Comparison of ENCODE assay signal across 7 cellular contexts in the genomic region with DNA sequence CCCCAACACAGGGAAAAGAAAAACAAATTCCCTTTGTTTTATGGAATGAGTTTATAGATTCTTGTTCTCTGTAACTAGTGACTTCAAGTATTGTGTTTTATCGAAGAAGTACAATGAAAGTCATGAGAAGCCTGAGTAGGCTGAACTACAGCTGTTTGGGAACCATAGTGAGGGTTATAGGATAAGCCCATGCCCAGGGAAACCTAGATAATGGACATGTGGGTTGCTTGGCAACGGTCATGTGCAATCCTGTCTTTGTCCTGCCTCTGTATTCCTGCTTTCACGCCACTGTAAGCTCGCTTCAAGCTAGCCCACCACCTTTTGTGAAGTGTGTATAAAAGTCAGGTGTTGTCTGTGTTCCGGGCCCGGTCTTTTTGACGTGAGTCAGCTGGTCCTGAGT.
DNase-seq lines count a peak whose midpoint lies in the region; ATAC-seq, FAIRE-seq and TF ChIP-seq lines count a peak whose summit lies in the region.
"Not testable (repeated sequence)": the region's sequence is repeated elsewhere in the genome, so short reads cannot be mapped to it uniquely, and the experiment has no call there.

No MANE protein-coding gene starts in this region.

- in situ Hi-C loops in GM23248 (cut with MboI); gastrocnemius medialis (cut with MboI; ENCODE audit: low sequenced_read_pairs in 4 of 4): not testable (repeated sequence)

- not testable (repeated sequence) for H4K8ac ChIP-seq in H1 (ENCODE audit: extremely low read depth, insufficient read depth, low read length)

- H3K4me2 ChIP-seq in GM23248 (ENCODE audit: unreplicated experiment) (peak overlapping the region; percentile 69), PC-3 (ENCODE audit: low read length) (peak overlapping the region; percentile 73)
- H3K4me2 ChIP-seq in H1 (ENCODE audit: insufficient read depth in 1 of 2, low read depth in 2 of 2, low read length in 2 of 2), result not testable (repeated sequence)

- peak overlapping the region; percentile 15; the same call in 1 of the 2 replicates for H3K18ac ChIP-seq in H1 (ENCODE audit: extremely low read depth, low read length)

- not testable (repeated sequence) for H2BK120ac ChIP-seq in H1 (replicated peaks; ENCODE audit: low read depth, low read length)

- CTCF ChIA-PET in PC-3 (lab: Charles Lee), result not testable (repeated sequence)
- CTCF ChIA-PET in H1 (lab: Charles Lee; ENCODE audit: partially characterized antibody), result interaction anchor here (1.6 kb wide), 1 partner anchor 9 kb away, joined by 6 read pairs; no protein-coding TSS in a partner anchor

- H3K27me3 ChIP-seq in GM23248 (replicated peaks; ENCODE audit: insufficient read depth); PC-3 (ENCODE audit: low read length); adrenal gland; H1 (replicated peaks in 1 of 4; ENCODE audit: control insufficient read depth in 3 of 4, extremely low read depth in 1 of 4, insufficient read depth in 3 of 4, low read length in 3 of 4); iPS DF 6.9 (ENCODE audit: control insufficient read depth, insufficient read depth, low read length); gastrocnemius medialis: not testable (repeated sequence)

- not testable (repeated sequence) for H3K23me2 ChIP-seq in H1 (ENCODE audit: low read depth, low read length)

- not testable (repeated sequence) for H3K23ac ChIP-seq in H1 (ENCODE audit: insufficient read length)

- TF ChIP-seq POLR2A in adrenal gland (IDR thresholded peaks at IDR 0.05); H1 (IDR thresholded peaks at IDR 0.05; ENCODE audit: control extremely low read depth in 1 of 2, low read depth in 2 of 2, low read length in 2 of 2); gastrocnemius medialis (IDR thresholded peaks at IDR 0.05): not testable (repeated sequence)

- not testable (repeated sequence) for H2AFZ ChIP-seq in GM23248; H1 (ENCODE audit: low read length)
- H2AFZ ChIP-seq in PC-3 (ENCODE audit: low read length), result peak overlapping the region; percentile 69; the same call in 1 of the 2 replicates

- H3K79me2 ChIP-seq in GM23248 (ENCODE audit: insufficient read depth); PC-3 (ENCODE audit: low read length); H1 (ENCODE audit: control insufficient read depth in 1 of 2, insufficient read depth in 2 of 2, low read length in 2 of 2): not testable (repeated sequence)

- H3K36me3 ChIP-seq in GM23248 (ENCODE audit: low read depth); PC-3 (ENCODE audit: low read depth, low read length); adrenal gland (replicated peaks in 1 of 2); H1 (ENCODE audit: control insufficient read depth in 2 of 4, insufficient read depth in 4 of 4, low read length in 3 of 4); iPS DF 6.9 (ENCODE audit: control insufficient read depth, insufficient read depth, low read length); gastrocnemius medialis: not testable (repeated sequence)

- TF ChIP-seq EP300 in H1 (IDR thresholded peaks at IDR 0.05; ENCODE audit: borderline replicate concordance in 1 of 2, low read depth in 2 of 2, low read length in 2 of 2), result not testable (repeated sequence)

- not testable (repeated sequence) for H3K4me1 ChIP-seq in GM23248 (ENCODE audit: insufficient read depth); PC-3 (ENCODE audit: insufficient read depth, low read length); adrenal gland (replicated peaks in 1 of 2); H1 (replicated peaks in 1 of 4; ENCODE audit: control insufficient read depth in 3 of 4, insufficient read depth in 4 of 4, low read length in 3 of 4); iPS DF 6.9 (ENCODE audit: control insufficient read depth, insufficient read depth, low read length); gastrocnemius medialis

- intact Hi-C loops in PC-3 (cut with micrococcal nuclease); adrenal gland (cut with DNase I); gastrocnemius medialis (cut with DNase I; ENCODE audit: low total_unique reads): not testable (repeated sequence)

- H4K5ac ChIP-seq in H1 (ENCODE audit: insufficient read length, low read depth, low read length), result not testable (repeated sequence)

- WGBS in GM23248 (ENCODE audit: low coverage in 1 of 2, low lambda C conversion rate in 2 of 2, missing lambda C conversion rate in 2 of 2), 2 experiments, result 8 to 14% methylated on average over 4 to 5 of the region's 7 CpGs
- 8 to 26% (median 15%) methylated on average over 2 to 7 of the region's 7 CpGs for WGBS in adrenal gland, 4 donors
- WGBS in H1 (ENCODE audit: extremely low coverage in 1 of 2, insufficient coverage in 1 of 2, insufficient read length in 1 of 2, insufficient replicate concordance in 2 of 2, low coverage in 1 of 2, low lambda C conversion rate in 2 of 2, missing lambda C conversion rate in 1 of 2), 2 experiments, result 16% methylated on average over 7 of the region's 7 CpGs; no CpG with 5 or more reads in 1 of the 2 experiments
- no CpG with 5 or more reads among the region's 7 CpGs for WGBS in iPS DF 6.9 (ENCODE audit: insufficient coverage, insufficient read length)

- H3K79me1 ChIP-seq in H1 (ENCODE audit: low read depth, low read length), result not testable (repeated sequence)

- not testable (repeated sequence) for H2BK20ac ChIP-seq in H1 (ENCODE audit: low read length)

- H3F3A ChIP-seq in GM23248 (ENCODE audit: insufficient read depth); PC-3 (ENCODE audit: low read length, unreplicated experiment): not testable (repeated sequence)

- FAIRE-seq in H1 (lab: Jason Lieb, UNC), result not testable (repeated sequence)

- TF ChIP-seq CTCF in PC-3 (conservative IDR thresholded peaks at IDR 0.05; ENCODE audit: low read depth, low read length); adrenal gland (IDR thresholded peaks at IDR 0.05); H1 (IDR thresholded peaks at IDR 0.05; ENCODE audit: control extremely low read depth in 1 of 3, insufficient read depth in 1 of 3, low read depth in 1 of 3, low read length in 3 of 3); gastrocnemius medialis (IDR thresholded peaks at IDR 0.05 in 4 of 5, conservative IDR thresholded peaks at IDR 0.05 in 1 of 5): not testable (repeated sequence)

- not testable (repeated sequence) for H3K9me3 ChIP-seq in GM23248 (ENCODE audit: low read depth); PC-3 (ENCODE audit: low read length); adrenal gland (replicated peaks in 1 of 3); H1 (ENCODE audit: insufficient read depth in 2 of 2, low read depth in 1 of 2, low read length in 1 of 2); iPS DF 6.9 (ENCODE audit: control insufficient read depth, insufficient read depth, low read length); gastrocnemius medialis

- not testable (repeated sequence) for H3K4me3 ChIP-seq in GM23248
- H3K4me3 ChIP-seq in PC-3 (ENCODE audit: low read length) (peak overlapping the region; percentile 54), adrenal gland (peak overlapping the region in 1 of 4 donors; percentile 18), H1 (ENCODE audit: extremely low read depth in 1 of 4, insufficient read depth in 2 of 4, low read depth in 3 of 4, low read length in 4 of 4) (peak overlapping the region in 2 of 4 experiments; percentile 41 to 47; a peak in 4 of 8 replicates), iPS DF 6.9 (ENCODE audit: low read length) (peak overlapping the region; percentile 26; the same call in 1 of the 2 replicates), gastrocnemius medialis (peak overlapping the region; percentile 31 to 49 (median 39))

- not testable (repeated sequence) for H3K9ac ChIP-seq in GM23248; PC-3 (ENCODE audit: low read length)
- peak overlapping the region in 2 of 4 experiments; percentile 45 to 85; a peak in 3 of 7 replicates for H3K9ac ChIP-seq in H1 (replicated peaks in 1 of 4; ENCODE audit: extremely low read depth in 1 of 4, low read depth in 3 of 4, low read length in 3 of 4)

- not testable (repeated sequence) for H3K9me2 ChIP-seq in GM23248 (ENCODE audit: insufficient read depth); PC-3 (replicated peaks; ENCODE audit: low read length)

- not testable (repeated sequence) for H3K14ac ChIP-seq in H1 (ENCODE audit: insufficient read length)

- not testable (repeated sequence) for H2BK5ac ChIP-seq in H1 (ENCODE audit: low read depth, low read length)

- not testable (repeated sequence) for H2AK5ac ChIP-seq in H1 (ENCODE audit: low read depth, low read length)

- not testable (repeated sequence) for H2BK15ac ChIP-seq in H1 (ENCODE audit: low read length)

- H3K56ac ChIP-seq in H1 (replicated peaks; ENCODE audit: insufficient read length, low read depth, low read length), result not testable (repeated sequence)

- not testable (repeated sequence) for TF ChIP-seq RAD21 in H1 (IDR thresholded peaks at IDR 0.05 in 1 of 2, conservative IDR thresholded peaks at IDR 0.05 in 1 of 2; ENCODE audit: low read depth in 2 of 2, low read length in 2 of 2)

- ATAC-seq in PC-3, gastrocnemius medialis: not testable (repeated sequence)

- POLR2A ChIA-PET in PC-3 (lab: Charles Lee; ENCODE audit: unreplicated experiment), result not testable (repeated sequence)
- POLR2A ChIA-PET in H1 (lab: Charles Lee; ENCODE audit: partially characterized antibody), result interaction anchor here (4.2 kb wide), 1 partner anchor 9 kb away, joined by 16 read pairs; no protein-coding TSS in a partner anchor

- H4K20me1 ChIP-seq in GM23248 (ENCODE audit: insufficient read depth); PC-3 (ENCODE audit: low read length); H1 (replicated peaks in 1 of 2; ENCODE audit: control insufficient read depth in 1 of 2, insufficient read depth in 2 of 2, low read length in 2 of 2): not testable (repeated sequence)

- H3K27ac ChIP-seq in GM23248; PC-3 (ENCODE audit: low read length); H1 (ENCODE audit: low read depth, low read length); iPS DF 6.9 (ENCODE audit: low read length): not testable (repeated sequence)
- H3K27ac ChIP-seq in adrenal gland (peak overlapping the region in 3 of 5 donors; percentile 52 to 75 (median 75)), gastrocnemius medialis (peak overlapping the region; percentile 59 to 83 (median 76))

- DNase-seq in GM23248; iPS DF 6.9 (ENCODE audit: low read depth, low spot score): not testable (repeated sequence)
- DNase-seq in PC-3 (peak; percentile 0), adrenal gland (peak in 6 of 7 donors; percentile 6 to 51 (median 23)), H1 (ENCODE audit: low read depth in 1 of 2, low spot score in 2 of 2) (peak in 1 of 2 experiments; percentile 63), mucosa of gallbladder (ENCODE audit: low spot score) (peak; percentile 16), gastrocnemius medialis (peak in 1 of 2 donors; percentile 9)

- TSS peak; percentile 85 for BruUV-seq in PC-3 (replicated peaks; lab: Mats Ljungman, UMichigan)

- not testable (repeated sequence) for H2BK12ac ChIP-seq in H1 (ENCODE audit: low read depth, low read length)

- H3K4ac ChIP-seq in H1 (replicated peaks; ENCODE audit: insufficient read length, low read depth, low read length), result not testable (repeated sequence)

- not testable (repeated sequence) for H4K91ac ChIP-seq in H1 (replicated peaks; ENCODE audit: insufficient read length, low read length)
